ENCODE assay signal across 1 cellular context in genomic region chr16:67247698-67248400, GRCh38.
TF ChIP-seq lines count a peak whose summit lies in the region.

No MANE protein-coding gene starts in this region.

TF ChIP-seq in HepG2, 621 proteins besides CTCF, POLR2A, EP300 and RAD21 (continued from another document):
- peak; percentile 11; the same call in 1 of the 2 replicates for TF ChIP-seq ZNF572 (CRISPR knock-in tag; IDR thresholded peaks at IDR 0.05)
- TF ChIP-seq ZBTB46 (CRISPR knock-in tag; IDR thresholded peaks at IDR 0.05; ENCODE audit: borderline replicate concordance): no peak
- peak; percentile 2; the same call in 1 of the 2 replicates for TF ChIP-seq IRF2 (CRISPR knock-in tag; IDR thresholded peaks at IDR 0.05)
- TF ChIP-seq EZH2 (conservative IDR thresholded peaks at IDR 0.05; ENCODE audit: low read depth, low read length): 0 out of 2 replicates have a peak, but pooled peaks have one; percentile 10
- TF ChIP-seq ZNF558 (CRISPR knock-in tag; IDR thresholded peaks at IDR 0.05; ENCODE audit: borderline replicate concordance): 0 out of 2 replicates have a peak, but pooled peaks have one; percentile 1
- 0 out of 2 replicates have a peak, but pooled peaks have one; percentile 44 for TF ChIP-seq THAP8 (CRISPR knock-in tag; IDR thresholded peaks at IDR 0.05; ENCODE audit: borderline replicate concordance)
- 0 out of 2 replicates have a peak, but pooled peaks have one; percentile 41 for TF ChIP-seq SPEN (CRISPR knock-in tag; IDR thresholded peaks at IDR 0.05; ENCODE audit: low read depth)
- no peak for TF ChIP-seq HES4 (CRISPR knock-in tag; IDR thresholded peaks at IDR 0.05; ENCODE audit: borderline replicate concordance)
- TF ChIP-seq TSC22D2 (CRISPR knock-in tag; IDR thresholded peaks at IDR 0.05; ENCODE audit: borderline replicate concordance): 0 out of 2 replicates have a peak, but pooled peaks have one; percentile 8
- TF ChIP-seq ARNTL (CRISPR knock-in tag; IDR thresholded peaks at IDR 0.05): 0 out of 2 replicates have a peak, but pooled peaks have one; percentile 8
- 0 out of 2 replicates have a peak, but pooled peaks have one; percentile 15 for TF ChIP-seq TP53 (CRISPR knock-in tag; conservative IDR thresholded peaks at IDR 0.05)
- TF ChIP-seq JARID2 (CRISPR knock-in tag; IDR thresholded peaks at IDR 0.05; ENCODE audit: insufficient replicate concordance): no peak
- 0 out of 2 replicates have a peak, but pooled peaks have one; percentile 28 for TF ChIP-seq MLXIP (CRISPR knock-in tag; IDR thresholded peaks at IDR 0.05; ENCODE audit: borderline replicate concordance)
- peak; percentile 19; the same call in 1 of the 2 replicates for TF ChIP-seq ZFP90 (CRISPR knock-in tag; IDR thresholded peaks at IDR 0.05; ENCODE audit: borderline replicate concordance)
- TF ChIP-seq ZNF749 (CRISPR knock-in tag; IDR thresholded peaks at IDR 0.05; ENCODE audit: borderline replicate concordance): 0 out of 2 replicates have a peak, but pooled peaks have one; percentile 19
- peak; percentile 17; the same call in 1 of the 2 replicates for TF ChIP-seq MAZ (IDR thresholded peaks at IDR 0.05; ENCODE audit: borderline replicate concordance, low read depth, low read length)
- no peak for TF ChIP-seq MAZ (CRISPR knock-in tag; IDR thresholded peaks at IDR 0.05; ENCODE audit: low read depth)
- TF ChIP-seq BCL3 (CRISPR knock-in tag; IDR thresholded peaks at IDR 0.05): 0 out of 2 replicates have a peak, but pooled peaks have one; percentile 26
- TF ChIP-seq RNF2 (conservative IDR thresholded peaks at IDR 0.05; ENCODE audit: low read depth): 0 out of 2 replicates have a peak, but pooled peaks have one; percentile 1
